Comparison of ENCODE assay signal across 17 cellular contexts in the genomic region with DNA sequence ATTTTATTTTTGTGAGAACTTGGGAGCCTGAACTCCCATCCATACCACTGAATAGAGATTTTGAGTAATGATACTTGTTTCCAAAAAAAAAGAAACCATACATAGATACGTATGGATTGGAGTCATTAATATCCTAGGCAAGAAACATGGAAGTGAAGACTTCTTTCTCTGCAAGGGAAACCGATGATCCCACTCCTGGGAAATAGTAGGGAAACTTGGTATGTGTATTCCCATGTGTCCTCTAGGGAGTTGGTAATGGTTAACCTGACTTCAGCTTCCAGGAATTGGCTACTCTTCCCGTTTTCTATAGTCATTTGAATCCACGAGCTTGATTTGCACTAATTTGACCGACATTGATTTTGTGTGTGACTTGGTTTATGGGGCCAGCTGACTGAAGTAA. TPM values are rescaled to one million over a fixed set of nuclear protein-coding genes. Genes with fewer than 3 reads are reported as not detected.
A peak's percentile ranks its signal among the peaks of the same experiment; 100 is the strongest.
DNase-seq lines count a peak whose midpoint lies in the region; ATAC-seq lines count a peak whose summit lies in the region.
"Had no signal": no experiment of that assay in that cellular context is flagged by ENCODE, and none has a peak within 500 bp of the region (broad histone marks: within the 10 kb centered on the region; RNA-seq: fewer than 3 reads in every experiment).

No MANE protein-coding gene starts in this region.

- no peak overlapping the region for H3K18ac ChIP-seq in trophoblast cell (ENCODE audit: low read length)

- ATAC-seq in T-cell (replicated peaks in 1 of 4) (no peak), GM18502 (IDR thresholded peaks at IDR 0.05; ENCODE audit: poor library complexity, unreplicated experiment) (no peak)
- no peak for ATAC-seq in naive thymus-derived CD4-positive, alpha-beta T cell
- ATAC-seq: GM23338, left colon, sciatic nerve had no signal

- H3K4me1 ChIP-seq in CD8-positive, alpha-beta memory T cell (ENCODE audit: insufficient read depth, low read length) = peaks cover 82% of the 10 kb centered on the region
- H3K4me1 ChIP-seq in naive thymus-derived CD4-positive, alpha-beta T cell (ENCODE audit: control insufficient read depth in 2 of 2, insufficient read depth in 2 of 2, low read length in 2 of 2) = peaks cover 52 to 68% of the 10 kb centered on the region in 2 donors
- H3K4me1 ChIP-seq in trophoblast cell (ENCODE audit: control insufficient read depth in 1 of 2, insufficient read depth in 2 of 2, low read length in 2 of 2) = peaks cover 3 to 4% of the 10 kb centered on the region in 2 experiments

- POLR2A ChIA-PET in CD8-positive, alpha-beta memory T cell (lab: Charles Lee) = interaction anchor here (6.7 kb wide), 1 partner anchor 16 kb away, joined by 40 read pairs; a partner anchor contains a TSS
- POLR2A ChIA-PET in T-cell (lab: Charles Lee) = interaction anchor here in 1 of 2 donors (1.2 kb wide), 1 partner anchor 13 kb away, joined by 4 read pairs; no protein-coding TSS in a partner anchor
- POLR2A ChIA-PET in naive thymus-derived CD4-positive, alpha-beta T cell (lab: Charles Lee) = interaction anchor here (0.6 to 4.8 kb wide), 4 partner anchors 8 to 688 kb away, joined by 3 to 35 read pairs (median 11); a partner anchor contains a TSS

- H4K91ac ChIP-seq in trophoblast cell (ENCODE audit: low read depth, low read length) = no peak overlapping the region

- no peak overlapping the region for H4K8ac ChIP-seq in trophoblast cell (ENCODE audit: low read depth, low read length)

- H3K9me3 Mint-ChIP-seq in CD8-positive, alpha-beta memory T cell = peaks cover 0 to 3% (median 0%) of the 10 kb centered on the region in 5 donors
- no peaks in the 10 kb centered on the region for H3K9me3 Mint-ChIP-seq in T-cell
- peaks cover 0 to 17% (median 0%) of the 10 kb centered on the region in 11 donors for H3K9me3 Mint-ChIP-seq in naive thymus-derived CD4-positive, alpha-beta T cell

- CTCF ChIA-PET in CD8-positive, alpha-beta memory T cell (lab: Charles Lee) = no interaction called here
- CTCF ChIA-PET in T-cell (lab: Charles Lee) = no interaction called here
- CTCF ChIA-PET in naive thymus-derived CD4-positive, alpha-beta T cell (lab: Charles Lee) = no interaction called here

- peaks cover 46 to 95% (median 54%) of the 10 kb centered on the region in 3 donors for H3K36me3 Mint-ChIP-seq in CD8-positive, alpha-beta memory T cell
- H3K36me3 Mint-ChIP-seq in T-cell = peaks cover 85% of the 10 kb centered on the region
- H3K36me3 Mint-ChIP-seq in naive thymus-derived CD4-positive, alpha-beta T cell = peaks cover 40 to 84% (median 79%) of the 10 kb centered on the region in 5 donors

- H2BK120ac ChIP-seq in trophoblast cell (ENCODE audit: insufficient read depth, low read length, poor library complexity) = no peak overlapping the region

- no peak overlapping the region for H3K4me3 ChIP-seq in CD8-positive, alpha-beta memory T cell (ENCODE audit: low read length)
- no peak overlapping the region for H3K4me3 ChIP-seq in naive thymus-derived CD4-positive, alpha-beta T cell (ENCODE audit: low read length)
- H3K4me3 ChIP-seq in trophoblast cell (ENCODE audit: low read depth, low read length) = no peak overlapping the region
- H3K4me3 ChIP-seq: coronary artery, GM23338, hepatocyte had no signal

- H4K12ac ChIP-seq in trophoblast cell (ENCODE audit: low read depth, low read length) = no peak overlapping the region

- no peak overlapping the region for H3K4ac ChIP-seq in trophoblast cell (ENCODE audit: low read depth, low read length)

- peaks cover 85 to 91% (median 90%) of the 10 kb centered on the region in 3 donors for H3K4me1 Mint-ChIP-seq in CD8-positive, alpha-beta memory T cell
- H3K4me1 Mint-ChIP-seq in T-cell = peaks cover 85 to 95% (median 89%) of the 10 kb centered on the region in 3 donors
- H3K4me1 Mint-ChIP-seq in naive thymus-derived CD4-positive, alpha-beta T cell = peaks cover 80 to 93% (median 88%) of the 10 kb centered on the region in 7 donors

- H2AK5ac ChIP-seq in trophoblast cell (ENCODE audit: low read length) = no peak overlapping the region

- H2BK5ac ChIP-seq in trophoblast cell (ENCODE audit: low read depth, low read length, poor library complexity) = no peak overlapping the region

- intact Hi-C loops in naive thymus-derived CD4-positive, alpha-beta T cell (cut with micrococcal nuclease) = loop anchor here in 1 of 2 donors (10.0 kb wide), 1 partner anchor 529 kb away; a partner anchor contains a TSS

- H3K4me2 ChIP-seq in trophoblast cell (ENCODE audit: low read length) = no peak overlapping the region
- H3K4me2 ChIP-seq: GM23338, hepatocyte had no signal

- peaks cover 4% of the 10 kb centered on the region for H3K79me1 ChIP-seq in trophoblast cell (ENCODE audit: low read length)

- H3K27me3 Mint-ChIP-seq in CD8-positive, alpha-beta memory T cell = peaks cover 0 to 2% of the 10 kb centered on the region in 2 donors
- no peaks in the 10 kb centered on the region for H3K27me3 Mint-ChIP-seq in T-cell
- no peaks in the 10 kb centered on the region for H3K27me3 Mint-ChIP-seq in naive thymus-derived CD4-positive, alpha-beta T cell

- no peak overlapping the region for H3K27ac ChIP-seq in CD8-positive, alpha-beta memory T cell (ENCODE audit: low read depth, low read length)
- H3K27ac ChIP-seq in naive thymus-derived CD4-positive, alpha-beta T cell (ENCODE audit: low read depth, low read length) = no peak overlapping the region
- H3K27ac ChIP-seq in trophoblast cell (ENCODE audit: low read depth, low read length) = no peak overlapping the region
- H3K27ac ChIP-seq: coronary artery, hepatocyte had no signal

- no peak overlapping the region for H3K23ac ChIP-seq in trophoblast cell (ENCODE audit: low read length)

- WGBS in trophoblast cell (ENCODE audit: extremely low coverage, insufficient coverage, insufficient read length) = no CpG with 5 or more reads among the region's 5 CpGs

- no peak overlapping the region for H2BK12ac ChIP-seq in trophoblast cell (ENCODE audit: low read length)

- H3K79me2 ChIP-seq in trophoblast cell (ENCODE audit: control insufficient read depth, insufficient read depth, low read length, poor library complexity) = peaks cover 26% of the 10 kb centered on the region

- no peak overlapping the region for H2AFZ ChIP-seq in trophoblast cell (ENCODE audit: insufficient read depth, low read length, poor library complexity)
- H2AFZ ChIP-seq: GM23338, hepatocyte had no signal

- peak overlapping the region in 6 of 7 donors; percentile 31 to 72 (median 54) for H3K4me3 Mint-ChIP-seq in CD8-positive, alpha-beta memory T cell
- H3K4me3 Mint-ChIP-seq in T-cell = peak overlapping the region in 2 of 3 donors; percentile 17 to 97
- peak overlapping the region; percentile 60 to 92 (median 70) for H3K4me3 Mint-ChIP-seq in naive thymus-derived CD4-positive, alpha-beta T cell

- H3K27ac Mint-ChIP-seq in CD8-positive, alpha-beta memory T cell = peak overlapping the region in 7 of 8 donors; percentile 4 to 82 (median 69)
- H3K27ac Mint-ChIP-seq in T-cell = peak overlapping the region; percentile 69 to 82
- peak overlapping the region in 7 of 9 donors; percentile 4 to 90 (median 69) for H3K27ac Mint-ChIP-seq in naive thymus-derived CD4-positive, alpha-beta T cell

- no peaks in the 10 kb centered on the region for H3K27me3 ChIP-seq in CD8-positive, alpha-beta memory T cell (ENCODE audit: insufficient read depth, low read length, poor library complexity, severe bottlenecking)
- no peaks in the 10 kb centered on the region for H3K27me3 ChIP-seq in naive thymus-derived CD4-positive, alpha-beta T cell (ENCODE audit: control insufficient read depth in 2 of 2, insufficient read depth in 2 of 2, low read length in 2 of 2)
- no peaks in the 10 kb centered on the region for H3K27me3 ChIP-seq in trophoblast cell (ENCODE audit: insufficient read depth, low read length)
- H3K27me3 ChIP-seq: hepatocyte had no signal

- no peaks in the 10 kb centered on the region for H3K9me3 ChIP-seq in CD8-positive, alpha-beta memory T cell (ENCODE audit: low read length)
- no peaks in the 10 kb centered on the region for H3K9me3 ChIP-seq in naive thymus-derived CD4-positive, alpha-beta T cell (ENCODE audit: control insufficient read depth in 2 of 3, low read length in 3 of 3)
- H3K9me3 ChIP-seq in trophoblast cell (ENCODE audit: insufficient read depth, low read depth, low read length) = no peaks in the 10 kb centered on the region

- no peak for DNase-seq in CD8-positive, alpha-beta memory T cell
- DNase-seq in T-cell (no peak), trophoblast cell (no peak)
- no peak for DNase-seq in naive thymus-derived CD4-positive, alpha-beta T cell
- DNase-seq in stimulated activated naive CD4-positive, alpha-beta T cell treated with Interleukin-2 at 50 U/mL for 16 hours (lab: John Stamatoyannopoulos, UW) = no peak
- DNase-seq: activated CD4-positive, alpha-beta T cell treated with anti-CD3 and anti-CD28 coated beads, Interleukin-2, amount 50 U/mL, for 48 hours; amygdala; C1 segment of cervical spinal cord; left colon; NCI-H187 treated with DMSO at 0.1 percent for 48 hours had no signal

- H3K36me3 ChIP-seq in CD8-positive, alpha-beta memory T cell (ENCODE audit: insufficient read depth, low read length) = peaks cover 80% of the 10 kb centered on the region
- H3K36me3 ChIP-seq in naive thymus-derived CD4-positive, alpha-beta T cell (ENCODE audit: control insufficient read depth in 2 of 3, insufficient read depth in 3 of 3, low read length in 3 of 3) = peaks cover 63 to 85% (median 69%) of the 10 kb centered on the region in 3 experiments
- H3K36me3 ChIP-seq in trophoblast cell (ENCODE audit: control insufficient read depth in 1 of 2, insufficient read depth in 2 of 2, low read length in 2 of 2) = peaks cover 47 to 69% of the 10 kb centered on the region in 2 experiments

- H3K9ac ChIP-seq in trophoblast cell (ENCODE audit: low read length) = no peak overlapping the region

- H3K14ac ChIP-seq in trophoblast cell (ENCODE audit: low read length) = no peak overlapping the region

RNA-seq across cellular contexts. Expression of a gene that starts 5.4 kb away (rescaled TPM):
- total RNA-seq in CD8-positive, alpha-beta memory T cell = 100 to 1,000 TPM; 621 to 671 TPM
- 163 TPM for polyA plus RNA-seq in CD8-positive, alpha-beta memory T cell
- 100 to 1,000 TPM; 410 to 963 (median 434) TPM for total RNA-seq in T-cell
- 100 to 1,000 TPM; 597 to 956 (median 714) TPM for total RNA-seq in naive thymus-derived CD4-positive, alpha-beta T cell
- polyA plus RNA-seq in naive thymus-derived CD4-positive, alpha-beta T cell = 100 to 1,000 TPM; 177 to 194 TPM
- 473 and 483 TPM in 2 replicates for polyA plus RNA-seq in trophoblast cell (2013)

RNA-seq across cellular contexts. Expression of a gene that starts 17.2 kb away (rescaled TPM):
- total RNA-seq in CD8-positive, alpha-beta memory T cell = 1 to 10 TPM; 4.5 to 5.9 TPM
- 77.8 TPM for polyA plus RNA-seq in CD8-positive, alpha-beta memory T cell
- total RNA-seq in T-cell = 10 to 100 TPM; 16.1 to 40.3 (median 33.4) TPM
- total RNA-seq in naive thymus-derived CD4-positive, alpha-beta T cell = 10 to 100 TPM; 13.0 to 80.1 (median 21.2) TPM
- polyA plus RNA-seq in naive thymus-derived CD4-positive, alpha-beta T cell = 10 to 100 TPM; 41.0 to 44.9 TPM
- 4.5 and 4.8 TPM in 2 replicates for polyA plus RNA-seq in trophoblast cell (2013)

RNA-seq across cellular contexts. Expression of a gene that starts 28.6 kb away (rescaled TPM):
- not detected for total RNA-seq in CD8-positive, alpha-beta memory T cell
- polyA plus RNA-seq in CD8-positive, alpha-beta memory T cell = not detected
- under 1 TPM in 3 of 5 donors, not detected in 2; 0.03 to 0.09 (median 0.09) TPM for total RNA-seq in T-cell
- under 1 TPM in 1 of 5 experiments, not detected in 4; 0.24 TPM for total RNA-seq in naive thymus-derived CD4-positive, alpha-beta T cell
- not detected for polyA plus RNA-seq in naive thymus-derived CD4-positive, alpha-beta T cell
- polyA plus RNA-seq in trophoblast cell (2013) = 0.01 TPM in 2 replicates
- total RNA-seq: G401; hepatocyte; left colon; T-helper 1 cell treated with Interleukin-12 subunit alpha and Interleukin-12 subunit beta and Interleukin-4 antibody, amounts not matched to agents 30 ng/mL and 1 ng/mL, for 36 hours had no signal
- polyA plus RNA-seq: hepatocyte had no signal

RNA-seq across cellular contexts. Expression of a gene that starts 31.6 kb away (rescaled TPM):
- total RNA-seq in CD8-positive, alpha-beta memory T cell = not detected
- not detected for polyA plus RNA-seq in CD8-positive, alpha-beta memory T cell
- total RNA-seq in T-cell = not detected
- total RNA-seq in naive thymus-derived CD4-positive, alpha-beta T cell = not detected
- polyA plus RNA-seq in naive thymus-derived CD4-positive, alpha-beta T cell = not detected
- polyA plus RNA-seq in trophoblast cell (2013) = not detected in 2 replicates
- total RNA-seq: G401; GM23338; hepatocyte; left colon; sciatic nerve; T-helper 1 cell treated with Interleukin-12 subunit alpha and Interleukin-12 subunit beta and Interleukin-4 antibody, amounts not matched to agents 30 ng/mL and 1 ng/mL, for 36 hours had no signal
- polyA plus RNA-seq: hepatocyte had no signal

RNA-seq across cellular contexts. Expression of a gene that starts 35.5 kb away (rescaled TPM):
- total RNA-seq in CD8-positive, alpha-beta memory T cell = under 1 TPM; 0.44 to 0.61 TPM
- 3.1 TPM for polyA plus RNA-seq in CD8-positive, alpha-beta memory T cell
- 1 to 10 TPM in 4 of 5 donors, under 1 TPM in 1; 0.42 to 1.2 (median 1.1) TPM for total RNA-seq in T-cell
- 1 to 10 TPM in 2 of 5 experiments, under 1 TPM in 3; 0.13 to 2.9 (median 0.69) TPM for total RNA-seq in naive thymus-derived CD4-positive, alpha-beta T cell
- 1 to 10 TPM; 1.2 to 1.3 TPM for polyA plus RNA-seq in naive thymus-derived CD4-positive, alpha-beta T cell
- 0.21 and 0.29 TPM in 2 replicates for polyA plus RNA-seq in trophoblast cell (2013)
- total RNA-seq: G401 had no signal
